1 cellular context compared by ENCODE assay signal in the genomic region with DNA sequence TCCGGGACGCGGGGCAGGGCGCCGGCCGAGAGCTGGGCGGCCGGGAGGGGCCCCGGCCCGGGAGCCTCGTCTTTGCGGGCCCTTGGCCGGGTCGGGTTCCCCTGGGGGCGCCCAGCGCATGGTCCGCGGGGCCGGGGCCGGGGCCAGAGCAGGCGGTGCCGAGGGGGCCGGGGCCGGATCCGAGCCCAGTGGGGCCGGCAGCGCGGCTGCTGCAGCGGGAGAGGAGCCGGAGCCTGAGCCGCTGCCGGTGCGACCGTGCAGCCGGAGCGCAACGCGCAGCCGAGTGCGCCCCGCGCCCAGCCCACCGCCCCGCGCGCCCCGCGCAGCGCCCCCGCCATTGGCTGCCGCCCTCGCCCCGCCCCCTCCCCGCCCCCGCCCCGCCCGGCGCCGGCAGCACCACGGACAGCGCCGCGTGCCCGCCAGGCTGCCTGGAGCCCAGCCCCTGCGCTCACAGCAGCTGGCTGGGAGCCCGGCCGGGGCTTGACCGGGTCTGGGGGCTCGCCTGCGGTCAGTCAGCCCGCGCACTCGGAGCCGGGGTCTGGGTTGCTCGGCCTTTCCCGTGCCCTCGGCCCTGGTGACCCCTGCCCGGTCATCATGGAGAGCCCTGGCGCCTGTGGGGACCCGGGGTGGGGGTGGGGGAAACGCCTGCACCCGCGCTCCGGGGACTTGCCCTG.
TF ChIP-seq lines count a peak whose summit lies in the region.

A gene (minus strand): TSS at position 287 of the 674 bp plus-strand sequence. CDS start 308 bp downstream, outside the sequence.

TF ChIP-seq in HepG2, 621 proteins besides CTCF, POLR2A, EP300 and RAD21 (continued from another document and continues in another):
- TF ChIP-seq NFIB (CRISPR knock-in tag; IDR thresholded peaks at IDR 0.05; ENCODE audit: borderline replicate concordance), result no peak
- TF ChIP-seq SOX13 (IDR thresholded peaks at IDR 0.05), result no peak
- peak in 1 of 2 experiments; percentile 33; a peak in 1 of 4 replicates for TF ChIP-seq SOX13 (CRISPR knock-in tag; conservative IDR thresholded peaks at IDR 0.05 in 1 of 2, IDR thresholded peaks at IDR 0.05 in 1 of 2)
- TF ChIP-seq, protein P1, sequence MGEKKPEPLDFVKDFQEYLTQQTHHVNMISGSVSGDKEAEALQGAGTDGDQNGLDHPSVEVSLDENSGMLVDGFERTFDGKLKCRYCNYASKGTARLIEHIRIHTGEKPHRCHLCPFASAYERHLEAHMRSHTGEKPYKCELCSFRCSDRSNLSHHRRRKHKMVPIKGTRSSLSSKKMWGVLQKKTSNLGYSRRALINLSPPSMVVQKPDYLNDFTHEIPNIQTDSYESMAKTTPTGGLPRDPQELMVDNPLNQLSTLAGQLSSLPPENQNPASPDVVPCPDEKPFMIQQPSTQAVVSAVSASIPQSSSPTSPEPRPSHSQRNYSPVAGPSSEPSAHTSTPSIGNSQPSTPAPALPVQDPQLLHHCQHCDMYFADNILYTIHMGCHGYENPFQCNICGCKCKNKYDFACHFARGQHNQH (CRISPR knock-in tag; IDR thresholded peaks at IDR 0.05), result no peak; the same call in 1 of the 2 replicates
- no peak for TF ChIP-seq ZNF629 (CRISPR knock-in tag; conservative IDR thresholded peaks at IDR 0.05)
- TF ChIP-seq, protein P2, sequence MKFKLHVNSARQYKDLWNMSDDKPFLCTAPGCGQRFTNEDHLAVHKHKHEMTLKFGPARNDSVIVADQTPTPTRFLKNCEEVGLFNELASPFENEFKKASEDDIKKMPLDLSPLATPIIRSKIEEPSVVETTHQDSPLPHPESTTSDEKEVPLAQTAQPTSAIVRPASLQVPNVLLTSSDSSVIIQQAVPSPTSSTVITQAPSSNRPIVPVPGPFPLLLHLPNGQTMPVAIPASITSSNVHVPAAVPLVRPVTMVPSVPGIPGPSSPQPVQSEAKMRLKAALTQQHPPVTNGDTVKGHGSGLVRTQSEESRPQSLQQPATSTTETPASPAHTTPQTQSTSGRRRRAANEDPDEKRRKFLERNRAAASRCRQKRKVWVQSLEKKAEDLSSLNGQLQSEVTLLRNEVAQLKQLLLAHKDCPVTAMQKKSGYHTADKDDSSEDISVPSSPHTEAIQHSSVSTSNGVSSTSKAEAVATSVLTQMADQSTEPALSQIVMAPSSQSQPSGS (CRISPR knock-in tag; IDR thresholded peaks at IDR 0.05), result peak; percentile 69; the same call in 1 of the 2 replicates
- TF ChIP-seq, protein P3, sequence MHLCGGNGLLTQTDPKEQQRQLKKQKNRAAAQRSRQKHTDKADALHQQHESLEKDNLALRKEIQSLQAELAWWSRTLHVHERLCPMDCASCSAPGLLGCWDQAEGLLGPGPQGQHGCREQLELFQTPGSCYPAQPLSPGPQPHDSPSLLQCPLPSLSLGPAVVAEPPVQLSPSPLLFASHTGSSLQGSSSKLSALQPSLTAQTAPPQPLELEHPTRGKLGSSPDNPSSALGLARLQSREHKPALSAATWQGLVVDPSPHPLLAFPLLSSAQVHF (CRISPR knock-in tag; IDR thresholded peaks at IDR 0.05), result peak; percentile 88; the same call in 1 of the 2 replicates
- no peak for TF ChIP-seq ZBTB1 (CRISPR knock-in tag; IDR thresholded peaks at IDR 0.05; ENCODE audit: borderline replicate concordance)
- 0 out of 2 replicates have a peak, but pooled peaks have one; percentile 6 for TF ChIP-seq MED1 (CRISPR knock-in tag; IDR thresholded peaks at IDR 0.05)
- TF ChIP-seq HMGA1 (CRISPR knock-in tag; conservative IDR thresholded peaks at IDR 0.05), result no peak
- TF ChIP-seq, protein P4, sequence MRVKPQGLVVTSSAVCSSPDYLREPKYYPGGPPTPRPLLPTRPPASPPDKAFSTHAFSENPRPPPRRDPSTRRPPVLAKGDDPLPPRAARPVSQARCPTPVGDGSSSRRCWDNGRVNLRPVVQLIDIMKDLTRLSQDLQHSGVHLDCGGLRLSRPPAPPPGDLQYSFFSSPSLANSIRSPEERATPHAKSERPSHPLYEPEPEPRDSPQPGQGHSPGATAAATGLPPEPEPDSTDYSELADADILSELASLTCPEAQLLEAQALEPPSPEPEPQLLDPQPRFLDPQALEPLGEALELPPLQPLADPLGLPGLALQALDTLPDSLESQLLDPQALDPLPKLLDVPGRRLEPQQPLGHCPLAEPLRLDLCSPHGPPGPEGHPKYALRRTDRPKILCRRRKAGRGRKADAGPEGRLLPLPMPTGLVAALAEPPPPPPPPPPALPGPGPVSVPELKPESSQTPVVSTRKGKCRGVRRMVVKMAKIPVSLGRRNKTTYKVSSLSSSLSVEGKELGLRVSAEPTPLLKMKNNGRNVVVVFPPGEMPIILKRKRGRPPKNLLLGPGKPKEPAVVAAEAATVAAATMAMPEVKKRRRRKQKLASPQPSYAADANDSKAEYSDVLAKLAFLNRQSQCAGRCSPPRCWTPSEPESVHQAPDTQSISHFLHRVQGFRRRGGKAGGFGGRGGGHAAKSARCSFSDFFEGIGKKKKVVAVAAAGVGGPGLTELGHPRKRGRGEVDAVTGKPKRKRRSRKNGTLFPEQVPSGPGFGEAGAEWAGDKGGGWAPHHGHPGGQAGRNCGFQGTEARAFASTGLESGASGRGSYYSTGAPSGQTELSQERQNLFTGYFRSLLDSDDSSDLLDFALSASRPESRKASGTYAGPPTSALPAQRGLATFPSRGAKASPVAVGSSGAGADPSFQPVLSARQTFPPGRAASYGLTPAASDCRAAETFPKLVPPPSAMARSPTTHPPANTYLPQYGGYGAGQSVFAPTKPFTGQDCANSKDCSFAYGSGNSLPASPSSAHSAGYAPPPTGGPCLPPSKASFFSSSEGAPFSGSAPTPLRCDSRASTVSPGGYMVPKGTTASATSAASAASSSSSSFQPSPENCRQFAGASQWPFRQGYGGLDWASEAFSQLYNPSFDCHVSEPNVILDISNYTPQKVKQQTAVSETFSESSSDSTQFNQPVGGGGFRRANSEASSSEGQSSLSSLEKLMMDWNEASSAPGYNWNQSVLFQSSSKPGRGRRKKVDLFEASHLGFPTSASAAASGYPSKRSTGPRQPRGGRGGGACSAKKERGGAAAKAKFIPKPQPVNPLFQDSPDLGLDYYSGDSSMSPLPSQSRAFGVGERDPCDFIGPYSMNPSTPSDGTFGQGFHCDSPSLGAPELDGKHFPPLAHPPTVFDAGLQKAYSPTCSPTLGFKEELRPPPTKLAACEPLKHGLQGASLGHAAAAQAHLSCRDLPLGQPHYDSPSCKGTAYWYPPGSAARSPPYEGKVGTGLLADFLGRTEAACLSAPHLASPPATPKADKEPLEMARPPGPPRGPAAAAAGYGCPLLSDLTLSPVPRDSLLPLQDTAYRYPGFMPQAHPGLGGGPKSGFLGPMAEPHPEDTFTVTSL (CRISPR knock-in tag; IDR thresholded peaks at IDR 0.05; ENCODE audit: borderline replicate concordance), result no peak
- no peak for TF ChIP-seq ZMYM2 (CRISPR knock-in tag; IDR thresholded peaks at IDR 0.05)
- peak; percentile 68; the same call in 1 of the 2 replicates for TF ChIP-seq SALL2 (CRISPR knock-in tag; IDR thresholded peaks at IDR 0.05)
- TF ChIP-seq GLI4 (CRISPR knock-in tag; IDR thresholded peaks at IDR 0.05; ENCODE audit: borderline replicate concordance), result no peak
- peak; percentile 81 for TF ChIP-seq BORCS8-MEF2B (CRISPR knock-in tag; IDR thresholded peaks at IDR 0.05)
- TF ChIP-seq HCFC1 (IDR thresholded peaks at IDR 0.05; ENCODE audit: low read depth, low read length), result no peak
- no peak for TF ChIP-seq ZNF251 (CRISPR knock-in tag; IDR thresholded peaks at IDR 0.05)
- TF ChIP-seq, protein P5, sequence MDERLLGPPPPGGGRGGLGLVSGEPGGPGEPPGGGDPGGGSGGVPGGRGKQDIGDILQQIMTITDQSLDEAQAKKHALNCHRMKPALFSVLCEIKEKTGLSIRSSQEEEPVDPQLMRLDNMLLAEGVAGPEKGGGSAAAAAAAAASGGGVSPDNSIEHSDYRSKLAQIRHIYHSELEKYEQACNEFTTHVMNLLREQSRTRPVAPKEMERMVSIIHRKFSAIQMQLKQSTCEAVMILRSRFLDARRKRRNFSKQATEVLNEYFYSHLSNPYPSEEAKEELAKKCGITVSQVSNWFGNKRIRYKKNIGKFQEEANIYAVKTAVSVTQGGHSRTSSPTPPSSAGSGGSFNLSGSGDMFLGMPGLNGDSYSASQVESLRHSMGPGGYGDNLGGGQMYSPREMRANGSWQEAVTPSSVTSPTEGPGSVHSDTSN (CRISPR knock-in tag; IDR thresholded peaks at IDR 0.05), result no peak
- TF ChIP-seq DNMT3B (CRISPR knock-in tag; conservative IDR thresholded peaks at IDR 0.05), result peak; percentile 69; the same call in 1 of the 2 replicates
- peak; percentile 6; the same call in 1 of the 2 replicates for TF ChIP-seq STAG1 (CRISPR knock-in tag; IDR thresholded peaks at IDR 0.05)
- 0 out of 2 replicates have a peak, but pooled peaks have one; percentile 36 for TF ChIP-seq ELF3 (CRISPR knock-in tag; IDR thresholded peaks at IDR 0.05)
- TF ChIP-seq, protein P6, sequence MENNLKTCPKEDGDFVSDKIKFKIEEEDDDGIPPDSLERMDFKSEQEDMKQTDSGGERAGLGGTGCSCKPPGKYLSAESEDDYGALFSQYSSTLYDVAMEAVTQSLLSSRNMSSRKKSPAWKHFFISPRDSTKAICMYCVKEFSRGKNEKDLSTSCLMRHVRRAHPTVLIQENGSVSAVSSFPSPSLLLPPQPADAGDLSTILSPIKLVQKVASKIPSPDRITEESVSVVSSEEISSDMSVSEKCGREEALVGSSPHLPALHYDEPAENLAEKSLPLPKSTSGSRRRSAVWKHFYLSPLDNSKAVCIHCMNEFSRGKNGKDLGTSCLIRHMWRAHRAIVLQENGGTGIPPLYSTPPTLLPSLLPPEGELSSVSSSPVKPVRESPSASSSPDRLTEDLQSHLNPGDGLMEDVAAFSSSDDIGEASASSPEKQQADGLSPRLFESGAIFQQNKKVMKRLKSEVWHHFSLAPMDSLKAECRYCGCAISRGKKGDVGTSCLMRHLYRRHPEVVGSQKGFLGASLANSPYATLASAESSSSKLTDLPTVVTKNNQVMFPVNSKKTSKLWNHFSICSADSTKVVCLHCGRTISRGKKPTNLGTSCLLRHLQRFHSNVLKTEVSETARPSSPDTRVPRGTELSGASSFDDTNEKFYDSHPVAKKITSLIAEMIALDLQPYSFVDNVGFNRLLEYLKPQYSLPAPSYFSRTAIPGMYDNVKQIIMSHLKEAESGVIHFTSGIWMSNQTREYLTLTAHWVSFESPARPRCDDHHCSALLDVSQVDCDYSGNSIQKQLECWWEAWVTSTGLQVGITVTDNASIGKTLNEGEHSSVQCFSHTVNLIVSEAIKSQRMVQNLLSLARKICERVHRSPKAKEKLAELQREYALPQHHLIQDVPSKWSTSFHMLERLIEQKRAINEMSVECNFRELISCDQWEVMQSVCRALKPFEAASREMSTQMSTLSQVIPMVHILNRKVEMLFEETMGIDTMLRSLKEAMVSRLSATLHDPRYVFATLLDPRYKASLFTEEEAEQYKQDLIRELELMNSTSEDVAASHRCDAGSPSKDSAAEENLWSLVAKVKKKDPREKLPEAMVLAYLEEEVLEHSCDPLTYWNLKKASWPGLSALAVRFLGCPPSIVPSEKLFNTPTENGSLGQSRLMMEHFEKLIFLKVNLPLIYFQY (CRISPR knock-in tag; IDR thresholded peaks at IDR 0.05; ENCODE audit: borderline replicate concordance), result peak; percentile 83
- peak; percentile 53 for TF ChIP-seq KDM2A (CRISPR knock-in tag; IDR thresholded peaks at IDR 0.05; ENCODE audit: borderline replicate concordance, low read depth)
- TF ChIP-seq FOXA3 (CRISPR knock-in tag; IDR thresholded peaks at IDR 0.05), result peak; percentile 35; the same call in 1 of the 2 replicates
- no peak for TF ChIP-seq ZFP36L2 (CRISPR knock-in tag; IDR thresholded peaks at IDR 0.05)
- no peak for TF ChIP-seq ZNF619 (CRISPR knock-in tag; IDR thresholded peaks at IDR 0.05)
- TF ChIP-seq ZNF510 (CRISPR knock-in tag; IDR thresholded peaks at IDR 0.05; ENCODE audit: low read depth), result no peak
- 0 out of 2 replicates have a peak, but pooled peaks have one; percentile 11 for TF ChIP-seq ZNF17 (CRISPR knock-in tag; IDR thresholded peaks at IDR 0.05)
- no peak for TF ChIP-seq RBM39 (IDR thresholded peaks at IDR 0.05; ENCODE audit: low read depth, low read length, poor library complexity, severe bottlenecking)
- peak; percentile 89; the same call in 1 of the 2 replicates for TF ChIP-seq ZNF616 (CRISPR knock-in tag; IDR thresholded peaks at IDR 0.05; ENCODE audit: low read depth)
- TF ChIP-seq ZNF292 (CRISPR knock-in tag; IDR thresholded peaks at IDR 0.05; ENCODE audit: borderline replicate concordance, low read depth), result no peak
- no peak for TF ChIP-seq FOXK2 (IDR thresholded peaks at IDR 0.05)
- TF ChIP-seq RXRB (CRISPR knock-in tag; IDR thresholded peaks at IDR 0.05; ENCODE audit: borderline replicate concordance), result peak; percentile 24; the same call in 1 of the 2 replicates
- TF ChIP-seq, protein P7, sequence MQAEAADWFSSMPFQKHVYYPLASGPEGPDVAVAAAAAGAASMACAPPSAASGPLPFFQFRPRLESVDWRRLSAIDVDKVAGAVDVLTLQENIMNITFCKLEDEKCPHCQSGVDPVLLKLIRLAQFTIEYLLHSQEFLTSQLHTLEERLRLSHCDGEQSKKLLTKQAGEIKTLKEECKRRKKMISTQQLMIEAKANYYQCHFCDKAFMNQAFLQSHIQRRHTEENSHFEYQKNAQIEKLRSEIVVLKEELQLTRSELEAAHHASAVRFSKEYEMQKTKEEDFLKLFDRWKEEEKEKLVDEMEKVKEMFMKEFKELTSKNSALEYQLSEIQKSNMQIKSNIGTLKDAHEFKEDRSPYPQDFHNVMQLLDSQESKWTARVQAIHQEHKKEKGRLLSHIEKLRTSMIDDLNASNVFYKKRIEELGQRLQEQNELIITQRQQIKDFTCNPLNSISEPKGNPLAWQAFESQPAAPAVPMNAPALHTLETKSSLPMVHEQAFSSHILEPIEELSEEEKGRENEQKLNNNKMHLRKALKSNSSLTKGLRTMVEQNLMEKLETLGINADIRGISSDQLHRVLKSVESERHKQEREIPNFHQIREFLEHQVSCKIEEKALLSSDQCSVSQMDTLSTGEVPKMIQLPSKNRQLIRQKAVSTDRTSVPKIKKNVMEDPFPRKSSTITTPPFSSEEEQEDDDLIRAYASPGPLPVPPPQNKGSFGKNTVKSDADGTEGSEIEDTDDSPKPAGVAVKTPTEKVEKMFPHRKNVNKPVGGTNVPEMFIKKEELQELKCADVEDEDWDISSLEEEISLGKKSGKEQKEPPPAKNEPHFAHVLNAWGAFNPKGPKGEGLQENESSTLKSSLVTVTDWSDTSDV (CRISPR knock-in tag; IDR thresholded peaks at IDR 0.05), result 0 out of 2 replicates have a peak, but pooled peaks have one; percentile 37
- TF ChIP-seq, protein P8, sequence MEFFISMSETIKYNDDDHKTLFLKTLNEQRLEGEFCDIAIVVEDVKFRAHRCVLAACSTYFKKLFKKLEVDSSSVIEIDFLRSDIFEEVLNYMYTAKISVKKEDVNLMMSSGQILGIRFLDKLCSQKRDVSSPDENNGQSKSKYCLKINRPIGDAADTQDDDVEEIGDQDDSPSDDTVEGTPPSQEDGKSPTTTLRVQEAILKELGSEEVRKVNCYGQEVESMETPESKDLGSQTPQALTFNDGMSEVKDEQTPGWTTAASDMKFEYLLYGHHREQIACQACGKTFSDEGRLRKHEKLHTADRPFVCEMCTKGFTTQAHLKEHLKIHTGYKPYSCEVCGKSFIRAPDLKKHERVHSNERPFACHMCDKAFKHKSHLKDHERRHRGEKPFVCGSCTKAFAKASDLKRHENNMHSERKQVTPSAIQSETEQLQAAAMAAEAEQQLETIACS (CRISPR knock-in tag; IDR thresholded peaks at IDR 0.05), result no peak
- peak; percentile 63; the same call in 1 of the 2 replicates for TF ChIP-seq JDP2 (CRISPR knock-in tag; IDR thresholded peaks at IDR 0.05; ENCODE audit: borderline replicate concordance)
- no peak for TF ChIP-seq ZNF136 (CRISPR knock-in tag; IDR thresholded peaks at IDR 0.05; ENCODE audit: low read depth)
- no peak for TF ChIP-seq MZF1 (CRISPR knock-in tag; IDR thresholded peaks at IDR 0.05; ENCODE audit: borderline replicate concordance)
- TF ChIP-seq KMT2A (CRISPR knock-in tag; IDR thresholded peaks at IDR 0.05), result no peak
